19 cellular contexts compared by ENCODE assay signal in genomic region chr9:130255638-130255930, GRCh38. TPM values are rescaled to one million over a fixed set of nuclear protein-coding genes. Genes with fewer than 3 reads are reported as not detected.
"Had no signal": no experiment of that assay in that cellular context is flagged by ENCODE, and none has a peak within 500 bp of the region (broad histone marks: within the 10 kb centered on the region; RNA-seq: fewer than 3 reads in every experiment).

No MANE protein-coding gene starts in this region.

- DNase-seq: IMR-90, Kasumi-1, KG1, NCI-H1092, NCI-H1105 treated with DMSO at 0.1 percent for 48 hours, NCI-H187, NCI-H2029, NCI-H2081 treated with DMSO at 0.1 percent for 48 hours, NCI-H2171, NCI-H226, NCI-H446, NCI-H524 treated with DMSO at 0.1 percent for 48 hours, NCI-H69, NCI-H774, SHP77 had no signal

- H3K27ac ChIP-seq: RWPE1 had no signal

- ATAC-seq: HepG2 had no signal

RNA-seq across cellular contexts. Expression of gene HMCN2, which starts 10.0 kb away (rescaled TPM):
- total RNA-seq: IMR-90, M059J, SK-MEL-5 had no signal
- polyA plus RNA-seq: HepG2 had no signal
